ENCODE assay signal across 3 cellular contexts in genomic region chr1:93662481-93663190, GRCh38.
TF ChIP-seq lines count a peak whose summit lies in the region.

No MANE protein-coding gene starts in this region.

TF ChIP-seq in SK-N-SH, 30 proteins besides CTCF, POLR2A, EP300 and RAD21 (continued from another document):
- TF ChIP-seq, protein P1, sequence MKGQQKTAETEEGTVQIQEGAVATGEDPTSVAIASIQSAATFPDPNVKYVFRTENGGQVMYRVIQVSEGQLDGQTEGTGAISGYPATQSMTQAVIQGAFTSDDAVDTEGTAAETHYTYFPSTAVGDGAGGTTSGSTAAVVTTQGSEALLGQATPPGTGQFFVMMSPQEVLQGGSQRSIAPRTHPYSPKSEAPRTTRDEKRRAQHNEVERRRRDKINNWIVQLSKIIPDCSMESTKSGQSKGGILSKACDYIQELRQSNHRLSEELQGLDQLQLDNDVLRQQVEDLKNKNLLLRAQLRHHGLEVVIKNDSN (IDR thresholded peaks at IDR 0.05; ENCODE audit: borderline replicate concordance, low read depth): no peak
- no peak for TF ChIP-seq GATA2 (CRISPR knock-in tag; IDR thresholded peaks at IDR 0.05)
- TF ChIP-seq FOXJ3 (CRISPR knock-in tag; IDR thresholded peaks at IDR 0.05): no peak
- no peak for TF ChIP-seq TAF1 (IDR thresholded peaks at IDR 0.05; ENCODE audit: borderline replicate concordance, low read depth, low read length)
- no peak for TF ChIP-seq TEAD4 (IDR thresholded peaks at IDR 0.05; ENCODE audit: borderline replicate concordance, insufficient read depth)
- TF ChIP-seq PBX3 (IDR thresholded peaks at IDR 0.05): no peak
- TF ChIP-seq, protein P2, sequence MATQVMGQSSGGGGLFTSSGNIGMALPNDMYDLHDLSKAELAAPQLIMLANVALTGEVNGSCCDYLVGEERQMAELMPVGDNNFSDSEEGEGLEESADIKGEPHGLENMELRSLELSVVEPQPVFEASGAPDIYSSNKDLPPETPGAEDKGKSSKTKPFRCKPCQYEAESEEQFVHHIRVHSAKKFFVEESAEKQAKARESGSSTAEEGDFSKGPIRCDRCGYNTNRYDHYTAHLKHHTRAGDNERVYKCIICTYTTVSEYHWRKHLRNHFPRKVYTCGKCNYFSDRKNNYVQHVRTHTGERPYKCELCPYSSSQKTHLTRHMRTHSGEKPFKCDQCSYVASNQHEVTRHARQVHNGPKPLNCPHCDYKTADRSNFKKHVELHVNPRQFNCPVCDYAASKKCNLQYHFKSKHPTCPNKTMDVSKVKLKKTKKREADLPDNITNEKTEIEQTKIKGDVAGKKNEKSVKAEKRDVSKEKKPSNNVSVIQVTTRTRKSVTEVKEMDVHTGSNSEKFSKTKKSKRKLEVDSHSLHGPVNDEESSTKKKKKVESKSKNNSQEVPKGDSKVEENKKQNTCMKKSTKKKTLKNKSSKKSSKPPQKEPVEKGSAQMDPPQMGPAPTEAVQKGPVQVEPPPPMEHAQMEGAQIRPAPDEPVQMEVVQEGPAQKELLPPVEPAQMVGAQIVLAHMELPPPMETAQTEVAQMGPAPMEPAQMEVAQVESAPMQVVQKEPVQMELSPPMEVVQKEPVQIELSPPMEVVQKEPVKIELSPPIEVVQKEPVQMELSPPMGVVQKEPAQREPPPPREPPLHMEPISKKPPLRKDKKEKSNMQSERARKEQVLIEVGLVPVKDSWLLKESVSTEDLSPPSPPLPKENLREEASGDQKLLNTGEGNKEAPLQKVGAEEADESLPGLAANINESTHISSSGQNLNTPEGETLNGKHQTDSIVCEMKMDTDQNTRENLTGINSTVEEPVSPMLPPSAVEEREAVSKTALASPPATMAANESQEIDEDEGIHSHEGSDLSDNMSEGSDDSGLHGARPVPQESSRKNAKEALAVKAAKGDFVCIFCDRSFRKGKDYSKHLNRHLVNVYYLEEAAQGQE (IDR thresholded peaks at IDR 0.05; ENCODE audit: low read depth, low read length): no peak
- TF ChIP-seq RFX5 (IDR thresholded peaks at IDR 0.05; ENCODE audit: low read length): no peak
- TF ChIP-seq TCF12 (IDR thresholded peaks at IDR 0.05): no peak
- TF ChIP-seq FOXM1 (IDR thresholded peaks at IDR 0.05; ENCODE audit: low read depth): no peak
- TF ChIP-seq NRF1 (IDR thresholded peaks at IDR 0.05; ENCODE audit: low read depth, low read length): no peak
- TF ChIP-seq CHD2 (IDR thresholded peaks at IDR 0.05; ENCODE audit: low read length, partially characterized antibody): no peak
- no peak for TF ChIP-seq GABPA (IDR thresholded peaks at IDR 0.05; ENCODE audit: low read depth)
- no peak for TF ChIP-seq SIN3A (IDR thresholded peaks at IDR 0.05; ENCODE audit: borderline replicate concordance, low read depth, low read length)
- no peak; the same call in 1 of the 2 replicates for TF ChIP-seq JUND (IDR thresholded peaks at IDR 0.05)
- no peak for TF ChIP-seq EZH2phosphoT487 (IDR thresholded peaks at IDR 0.05; ENCODE audit: borderline replicate concordance, low read depth)
- TF ChIP-seq RCOR1 (IDR thresholded peaks at IDR 0.05; ENCODE audit: low read length): no peak
- TF ChIP-seq FOSL2 (IDR thresholded peaks at IDR 0.05; ENCODE audit: borderline replicate concordance, low read depth): no peak
- no peak for TF ChIP-seq ELF1 (IDR thresholded peaks at IDR 0.05)

TF ChIP-seq in SK-N-SH treated with all-trans-retinoic acid at 6 μM for 48 hours, 23 proteins besides CTCF, POLR2A, EP300 and RAD21 (continued from another document):
- TF ChIP-seq BACH2 (CRISPR knock-in tag; IDR thresholded peaks at IDR 0.05; ENCODE audit: borderline replicate concordance): no peak
- TF ChIP-seq ARNTL (CRISPR knock-in tag; IDR thresholded peaks at IDR 0.05; ENCODE audit: borderline replicate concordance, low read depth): no peak
- TF ChIP-seq CSRNP3 (CRISPR knock-in tag; IDR thresholded peaks at IDR 0.05): no peak
- no peak for TF ChIP-seq CSDC2 (CRISPR knock-in tag; IDR thresholded peaks at IDR 0.05)
- TF ChIP-seq, protein P3, sequence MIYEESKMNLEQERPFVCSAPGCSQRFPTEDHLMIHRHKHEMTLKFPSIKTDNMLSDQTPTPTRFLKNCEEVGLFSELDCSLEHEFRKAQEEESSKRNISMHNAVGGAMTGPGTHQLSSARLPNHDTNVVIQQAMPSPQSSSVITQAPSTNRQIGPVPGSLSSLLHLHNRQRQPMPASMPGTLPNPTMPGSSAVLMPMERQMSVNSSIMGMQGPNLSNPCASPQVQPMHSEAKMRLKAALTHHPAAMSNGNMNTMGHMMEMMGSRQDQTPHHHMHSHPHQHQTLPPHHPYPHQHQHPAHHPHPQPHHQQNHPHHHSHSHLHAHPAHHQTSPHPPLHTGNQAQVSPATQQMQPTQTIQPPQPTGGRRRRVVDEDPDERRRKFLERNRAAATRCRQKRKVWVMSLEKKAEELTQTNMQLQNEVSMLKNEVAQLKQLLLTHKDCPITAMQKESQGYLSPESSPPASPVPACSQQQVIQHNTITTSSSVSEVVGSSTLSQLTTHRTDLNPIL (CRISPR knock-in tag; IDR thresholded peaks at IDR 0.05; ENCODE audit: low read depth): no peak
- TF ChIP-seq RARB (CRISPR knock-in tag; IDR thresholded peaks at IDR 0.05): no peak
- TF ChIP-seq TCF4 (CRISPR knock-in tag; IDR thresholded peaks at IDR 0.05; ENCODE audit: borderline replicate concordance): no peak
- TF ChIP-seq, protein P4, sequence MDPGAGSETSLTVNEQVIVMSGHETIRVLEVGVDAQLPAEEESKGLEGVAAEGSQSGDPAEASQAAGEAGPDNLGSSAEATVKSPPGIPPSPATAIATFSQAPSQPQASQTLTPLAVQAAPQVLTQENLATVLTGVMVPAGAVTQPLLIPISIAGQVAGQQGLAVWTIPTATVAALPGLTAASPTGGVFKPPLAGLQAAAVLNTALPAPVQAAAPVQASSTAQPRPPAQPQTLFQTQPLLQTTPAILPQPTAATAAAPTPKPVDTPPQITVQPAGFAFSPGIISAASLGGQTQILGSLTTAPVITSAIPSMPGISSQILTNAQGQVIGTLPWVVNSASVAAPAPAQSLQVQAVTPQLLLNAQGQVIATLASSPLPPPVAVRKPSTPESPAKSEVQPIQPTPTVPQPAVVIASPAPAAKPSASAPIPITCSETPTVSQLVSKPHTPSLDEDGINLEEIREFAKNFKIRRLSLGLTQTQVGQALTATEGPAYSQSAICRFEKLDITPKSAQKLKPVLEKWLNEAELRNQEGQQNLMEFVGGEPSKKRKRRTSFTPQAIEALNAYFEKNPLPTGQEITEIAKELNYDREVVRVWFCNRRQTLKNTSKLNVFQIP (CRISPR knock-in tag; IDR thresholded peaks at IDR 0.05; ENCODE audit: borderline replicate concordance, low read depth): no peak
- TF ChIP-seq TSHZ2 (CRISPR knock-in tag; IDR thresholded peaks at IDR 0.05): no peak

TF ChIP-seq in K562, 482 proteins besides CTCF, POLR2A, EP300 and RAD21:
- TF ChIP-seq ZNF280B (CRISPR knock-in tag; IDR thresholded peaks at IDR 0.05) (no peak), C11orf30 (IDR thresholded peaks at IDR 0.05; ENCODE audit: low read depth) (0 out of 2 replicates have a peak, but pooled peaks have one; percentile 1), ATF3 (IDR thresholded peaks at IDR 0.05) (peak; percentile 45), ATF3 (CRISPR knock-in tag; conservative IDR thresholded peaks at IDR 0.05) (no peak), SPI1 (IDR thresholded peaks at IDR 0.05; ENCODE audit: borderline replicate concordance, low read depth, low read length) (no peak)
TF ChIP-seq in K562: peak in this region for 2.
